8 cellular contexts compared by ENCODE assay signal in the genomic region with DNA sequence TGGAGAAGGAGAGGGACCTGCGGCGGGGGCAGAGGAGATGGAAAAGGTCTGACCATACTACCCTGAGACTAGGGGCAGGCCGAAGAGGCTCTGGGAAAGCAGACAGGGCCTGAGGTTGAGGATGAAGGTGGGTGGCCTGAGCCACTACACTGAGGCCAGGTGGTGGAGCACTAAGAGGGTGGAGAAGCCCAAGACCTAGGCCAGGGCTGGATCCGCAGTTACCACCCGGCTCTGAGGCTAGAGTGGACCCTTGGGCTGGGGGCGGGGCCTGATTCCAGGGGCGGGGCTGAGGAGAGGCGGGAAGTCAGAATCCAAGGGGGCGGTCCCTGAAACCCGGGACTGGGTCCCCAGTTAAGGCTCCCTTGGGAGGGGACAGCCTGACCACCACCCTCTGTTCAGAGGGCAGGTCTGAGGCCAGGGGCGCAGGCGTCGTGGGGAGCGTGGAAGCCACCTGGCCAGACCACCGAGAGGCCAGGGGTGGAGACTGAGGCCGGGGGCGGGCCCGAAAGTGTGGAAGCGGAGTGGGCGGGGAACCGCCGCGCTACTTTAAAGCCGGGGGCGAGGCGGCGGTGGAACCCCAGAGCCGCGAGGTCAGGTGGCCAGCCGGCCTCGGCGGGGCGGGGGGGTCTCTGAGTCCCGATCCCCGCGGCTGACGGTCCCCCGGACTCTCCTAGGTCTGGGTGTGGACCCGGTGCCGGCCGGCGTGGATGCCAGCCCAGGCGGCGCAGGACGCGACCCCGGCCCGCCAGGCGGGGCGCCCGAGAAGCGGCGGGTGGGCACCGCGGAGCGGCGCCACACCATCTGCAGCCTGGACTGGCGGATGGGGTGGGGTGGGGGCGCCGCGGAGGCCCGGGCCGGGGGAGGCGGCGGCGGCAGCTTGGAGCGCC. TPM values are rescaled to one million over a fixed set of nuclear protein-coding genes. Genes with fewer than 3 reads are reported as not detected.
DNase-seq lines count a peak whose midpoint lies in the region; ATAC-seq, FAIRE-seq and TF ChIP-seq lines count a peak whose summit lies in the region.

No MANE protein-coding gene starts in this region.

- ATAC-seq in WTC11 (peak; percentile 85), mucosa of descending colon (peak; percentile 85), HG03354 (IDR thresholded peaks at IDR 0.05; ENCODE audit: poor library complexity, severe bottlenecking, unreplicated experiment) (no peak)

- no peak overlapping the region for H3K27ac ChIP-seq in coronary artery

- H3K9me3 ChIP-seq in mucosa of descending colon = no peaks in the 10 kb centered on the region

- peak overlapping the region; percentile 96 for H3K27ac Mint-ChIP-seq in WTC11

- peaks cover 7% of the 10 kb centered on the region for H3K4me1 ChIP-seq in mucosa of descending colon (ENCODE audit: low read depth)

- peak overlapping the region; percentile 70 for H3K4me3 ChIP-seq in coronary artery
- H3K4me3 ChIP-seq in mucosa of descending colon = no peak overlapping the region

- CTCF ChIA-PET in WTC11 (lab: Charles Lee) = interaction anchor here (0.7 to 2.7 kb wide), 57 partner anchors 8 to 422 kb away, joined by 3 to 51 read pairs (median 5); a partner anchor contains a TSS

- TF ChIP-seq CTCF in WTC11 (IDR thresholded peaks at IDR 0.05) (peak; percentile 6; the same call in 1 of the 2 replicates), coronary artery (IDR thresholded peaks at IDR 0.05) (no peak), mucosa of descending colon (IDR thresholded peaks at IDR 0.05) (no peak)

- 0 out of 2 replicates have a peak, but pooled peaks cover 3% of the 10 kb centered on the region for H3K36me3 Mint-ChIP-seq in WTC11

- DNase-seq in GM12891 (ENCODE audit: insufficient read length, low spot score) = peak; percentile 57
- peak; percentile 82 for DNase-seq in NCI-H2029 (lab: John Stamatoyannopoulos, UW)
- DNase-seq in WTC11 (ENCODE audit: low spot score) = peak; percentile 96
- DNase-seq in coronary artery (ENCODE audit: low spot score) = no peak
- DNase-seq in mucosa of descending colon = peak; percentile 60 to 82 (median 79)
- peak; percentile 28 for DNase-seq in stimulated activated naive CD4-positive, alpha-beta T cell treated with Interleukin-2 at 50 U/mL for 16 hours (lab: John Stamatoyannopoulos, UW)
- DNase-seq in SKM-1 treated with dmso at 0.1 percent for 144 hours (lab: John Stamatoyannopoulos, UW; ENCODE audit: unreplicated experiment) = no peak

- no peaks in the 10 kb centered on the region for H3K9me3 Mint-ChIP-seq in WTC11

- peak overlapping the region; percentile 89 for H3K4me3 Mint-ChIP-seq in WTC11

- no peak for FAIRE-seq in GM12891 (lab: Jason Lieb, UNC)

- TF ChIP-seq POLR2A in GM12891 (IDR thresholded peaks at IDR 0.05; ENCODE audit: low read depth, low read length) = no peak

- no peaks in the 10 kb centered on the region for H3K36me3 ChIP-seq in mucosa of descending colon (ENCODE audit: low read depth)

- peaks cover 34% of the 10 kb centered on the region for H3K4me1 Mint-ChIP-seq in WTC11

- POLR2A ChIA-PET in WTC11 (lab: Charles Lee) = interaction anchor here (1.0 to 1.2 kb wide), 6 partner anchors 10 to 195 kb away, joined by 3 to 8 read pairs (median 4); a partner anchor contains a TSS

- H3K27me3 Mint-ChIP-seq in WTC11 (ENCODE audit: low read depth) = peaks cover 16% of the 10 kb centered on the region

- intact Hi-C loops in mucosa of descending colon (cut with DNase I, micrococcal nuclease) = no loop called here

TF ChIP-seq in GM12891, 5 proteins besides CTCF, POLR2A, EP300 and RAD21:
- no peak for TF ChIP-seq POU2F2 (IDR thresholded peaks at IDR 0.05; ENCODE audit: low read depth, low read length)
- TF ChIP-seq TAF1 (IDR thresholded peaks at IDR 0.05; ENCODE audit: low read depth, low read length) = no peak
- no peak for TF ChIP-seq SPI1 (IDR thresholded peaks at IDR 0.05; ENCODE audit: low read depth, low read length)
- no peak for TF ChIP-seq POLR2AphosphoS5 (IDR thresholded peaks at IDR 0.05; ENCODE audit: low read depth, low read length)
- no peak for TF ChIP-seq PAX5 (IDR thresholded peaks at IDR 0.05; ENCODE audit: insufficient read depth, low read length, severe bottlenecking)
TF ChIP-seq in GM12891: peak in this region for 0.

TF ChIP-seq in WTC11, 78 proteins besides CTCF, POLR2A, EP300 and RAD21 (continues in another document):
- TF ChIP-seq, protein P1, sequence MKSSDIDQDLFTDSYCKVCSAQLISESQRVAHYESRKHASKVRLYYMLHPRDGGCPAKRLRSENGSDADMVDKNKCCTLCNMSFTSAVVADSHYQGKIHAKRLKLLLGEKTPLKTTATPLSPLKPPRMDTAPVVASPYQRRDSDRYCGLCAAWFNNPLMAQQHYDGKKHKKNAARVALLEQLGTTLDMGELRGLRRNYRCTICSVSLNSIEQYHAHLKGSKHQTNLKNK (CRISPR knock-in tag; IDR thresholded peaks at IDR 0.05) = 0 out of 2 replicates have a peak, but pooled peaks have one; percentile 45
- TF ChIP-seq GTF2I (CRISPR knock-in tag; conservative IDR thresholded peaks at IDR 0.05) = no peak
- TF ChIP-seq, protein P2, sequence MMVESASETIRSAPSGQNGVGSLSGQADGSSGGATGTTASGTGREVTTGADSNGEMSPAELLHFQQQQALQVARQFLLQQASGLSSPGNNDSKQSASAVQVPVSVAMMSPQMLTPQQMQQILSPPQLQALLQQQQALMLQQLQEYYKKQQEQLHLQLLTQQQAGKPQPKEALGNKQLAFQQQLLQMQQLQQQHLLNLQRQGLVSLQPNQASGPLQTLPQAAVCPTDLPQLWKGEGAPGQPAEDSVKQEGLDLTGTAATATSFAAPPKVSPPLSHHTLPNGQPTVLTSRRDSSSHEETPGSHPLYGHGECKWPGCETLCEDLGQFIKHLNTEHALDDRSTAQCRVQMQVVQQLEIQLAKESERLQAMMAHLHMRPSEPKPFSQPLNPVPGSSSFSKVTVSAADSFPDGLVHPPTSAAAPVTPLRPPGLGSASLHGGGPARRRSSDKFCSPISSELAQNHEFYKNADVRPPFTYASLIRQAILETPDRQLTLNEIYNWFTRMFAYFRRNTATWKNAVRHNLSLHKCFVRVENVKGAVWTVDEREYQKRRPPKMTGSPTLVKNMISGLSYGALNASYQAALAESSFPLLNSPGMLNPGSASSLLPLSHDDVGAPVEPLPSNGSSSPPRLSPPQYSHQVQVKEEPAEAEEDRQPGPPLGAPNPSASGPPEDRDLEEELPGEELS (CRISPR knock-in tag; IDR thresholded peaks at IDR 0.05) = 0 out of 2 replicates have a peak, but pooled peaks have one; percentile 33
- TF ChIP-seq NFYB (CRISPR knock-in tag; conservative IDR thresholded peaks at IDR 0.05; ENCODE audit: low read depth) = no peak
- TF ChIP-seq JUN (CRISPR knock-in tag; IDR thresholded peaks at IDR 0.05) = no peak
- no peak for TF ChIP-seq IRF2 (CRISPR knock-in tag; IDR thresholded peaks at IDR 0.05; ENCODE audit: borderline replicate concordance, low read depth)
- TF ChIP-seq, protein P3, sequence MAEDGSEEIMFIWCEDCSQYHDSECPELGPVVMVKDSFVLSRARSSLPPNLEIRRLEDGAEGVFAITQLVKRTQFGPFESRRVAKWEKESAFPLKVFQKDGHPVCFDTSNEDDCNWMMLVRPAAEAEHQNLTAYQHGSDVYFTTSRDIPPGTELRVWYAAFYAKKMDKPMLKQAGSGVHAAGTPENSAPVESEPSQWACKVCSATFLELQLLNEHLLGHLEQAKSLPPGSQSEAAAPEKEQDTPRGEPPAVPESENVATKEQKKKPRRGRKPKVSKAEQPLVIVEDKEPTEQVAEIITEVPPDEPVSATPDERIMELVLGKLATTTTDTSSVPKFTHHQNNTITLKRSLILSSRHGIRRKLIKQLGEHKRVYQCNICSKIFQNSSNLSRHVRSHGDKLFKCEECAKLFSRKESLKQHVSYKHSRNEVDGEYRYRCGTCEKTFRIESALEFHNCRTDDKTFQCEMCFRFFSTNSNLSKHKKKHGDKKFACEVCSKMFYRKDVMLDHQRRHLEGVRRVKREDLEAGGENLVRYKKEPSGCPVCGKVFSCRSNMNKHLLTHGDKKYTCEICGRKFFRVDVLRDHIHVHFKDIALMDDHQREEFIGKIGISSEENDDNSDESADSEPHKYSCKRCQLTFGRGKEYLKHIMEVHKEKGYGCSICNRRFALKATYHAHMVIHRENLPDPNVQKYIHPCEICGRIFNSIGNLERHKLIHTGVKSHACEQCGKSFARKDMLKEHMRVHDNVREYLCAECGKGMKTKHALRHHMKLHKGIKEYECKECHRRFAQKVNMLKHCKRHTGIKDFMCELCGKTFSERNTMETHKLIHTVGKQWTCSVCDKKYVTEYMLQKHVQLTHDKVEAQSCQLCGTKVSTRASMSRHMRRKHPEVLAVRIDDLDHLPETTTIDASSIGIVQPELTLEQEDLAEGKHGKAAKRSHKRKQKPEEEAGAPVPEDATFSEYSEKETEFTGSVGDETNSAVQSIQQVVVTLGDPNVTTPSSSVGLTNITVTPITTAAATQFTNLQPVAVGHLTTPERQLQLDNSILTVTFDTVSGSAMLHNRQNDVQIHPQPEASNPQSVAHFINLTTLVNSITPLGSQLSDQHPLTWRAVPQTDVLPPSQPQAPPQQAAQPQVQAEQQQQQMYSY (CRISPR knock-in tag; IDR thresholded peaks at IDR 0.05) = peak; percentile 77
- peak; percentile 22; the same call in 1 of the 2 replicates for TF ChIP-seq GABPB1 (CRISPR knock-in tag; IDR thresholded peaks at IDR 0.05)
- TF ChIP-seq SP1 (CRISPR knock-in tag; conservative IDR thresholded peaks at IDR 0.05) = peak; percentile 66
- TF ChIP-seq, protein P4, sequence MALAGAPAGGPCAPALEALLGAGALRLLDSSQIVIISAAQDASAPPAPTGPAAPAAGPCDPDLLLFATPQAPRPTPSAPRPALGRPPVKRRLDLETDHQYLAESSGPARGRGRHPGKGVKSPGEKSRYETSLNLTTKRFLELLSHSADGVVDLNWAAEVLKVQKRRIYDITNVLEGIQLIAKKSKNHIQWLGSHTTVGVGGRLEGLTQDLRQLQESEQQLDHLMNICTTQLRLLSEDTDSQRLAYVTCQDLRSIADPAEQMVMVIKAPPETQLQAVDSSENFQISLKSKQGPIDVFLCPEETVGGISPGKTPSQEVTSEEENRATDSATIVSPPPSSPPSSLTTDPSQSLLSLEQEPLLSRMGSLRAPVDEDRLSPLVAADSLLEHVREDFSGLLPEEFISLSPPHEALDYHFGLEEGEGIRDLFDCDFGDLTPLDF (CRISPR knock-in tag; IDR thresholded peaks at IDR 0.05) = no peak

RNA-seq across cellular contexts. Expression of a gene that starts 8.3 kb away (rescaled TPM):
- polyA plus RNA-seq in GM12891 (2012; ENCODE audit: low read depth, missing spikeins) = not detected
- 7.8 to 10.9 TPM (median 9.1 TPM) in 3 replicates for total RNA-seq in WTC11 (2021)
- total RNA-seq in mucosa of descending colon = 1 to 10 TPM; 1.2 to 3.7 (median 1.8) TPM

RNA-seq across cellular contexts. Expression of a gene that starts 33.5 kb away (rescaled TPM):
- polyA plus RNA-seq in GM12891 (2012; ENCODE audit: low read depth, missing spikeins) = 42.0 TPM
- total RNA-seq in WTC11 (2021) (1.2 to 1.4 TPM (median 1.3 TPM) in 3 replicates), mucosa of descending colon (10 to 100 TPM in 2 of 3 donors, 1 to 10 TPM in 1; 6.2 to 17.3 (median 13.4) TPM)

RNA-seq across cellular contexts. Expression of a gene that starts 50.6 kb away (rescaled TPM):
- polyA plus RNA-seq in GM12891 (2012; ENCODE audit: low read depth, missing spikeins) = not detected
- 2.3 to 2.6 TPM (median 2.5 TPM) in 3 replicates for total RNA-seq in WTC11 (2021)
- total RNA-seq in mucosa of descending colon = under 1 TPM; 0.09 to 0.13 (median 0.10) TPM

Comparison
In these comparisons a context has a peak if more than half of its experiments do, and no peak if none do; other contexts are left out.
1. DNase-seq: peak in GM12891 (single experiment), NCI-H2029 (single experiment), WTC11 (single experiment), mucosa of descending colon (3 of 3) and stimulated activated naive CD4-positive, alpha-beta T cell treated with Interleukin-2 at 50 U/mL for 16 hours (single experiment); none in coronary artery (single experiment) and SKM-1 treated with dmso at 0.1 percent for 144 hours (single experiment).